20 cellular contexts compared by ENCODE assay signal in the genomic region with DNA sequence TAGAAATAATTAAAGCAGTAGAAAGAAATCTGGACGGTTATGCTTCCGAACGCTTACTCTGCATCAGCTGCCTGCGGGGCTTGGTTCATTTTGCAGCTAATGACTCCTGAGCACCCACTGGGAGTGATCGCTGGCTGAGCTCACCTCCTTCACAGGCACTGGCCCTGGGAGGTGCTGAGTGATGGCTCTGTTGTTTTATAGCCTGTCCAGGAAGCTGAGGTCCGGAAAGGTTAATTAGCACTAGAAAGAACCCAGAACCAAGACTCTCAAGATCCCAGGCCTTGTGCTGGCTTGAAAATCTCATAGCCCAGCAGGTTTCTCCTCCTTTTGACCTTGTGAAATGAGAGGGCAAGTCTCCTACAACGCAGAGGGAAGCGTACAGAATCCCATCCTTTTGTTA.
DNase-seq lines count a peak whose midpoint lies in the region; ATAC-seq and TF ChIP-seq lines count a peak whose summit lies in the region.
"Had no signal": no experiment of that assay in that cellular context is flagged by ENCODE, and none has a peak within 500 bp of the region (broad histone marks: within the 10 kb centered on the region; RNA-seq: fewer than 3 reads in every experiment).

No MANE protein-coding gene starts in this region.

- no peak overlapping the region for H3K27ac ChIP-seq in GM23338 (ENCODE audit: low read depth)
- H3K27ac ChIP-seq: A549; BLaER1 treated with 17β-estradiol and CSF1 and Interleukin-3, amounts not matched to agents 10 nM and 100 nM had no signal

- no peaks in the 10 kb centered on the region for H3F3A ChIP-seq in GM23338 (replicated peaks; ENCODE audit: low read depth)

- H4K20me1 ChIP-seq in GM23338 (replicated peaks; ENCODE audit: insufficient read depth): no peaks in the 10 kb centered on the region
- H4K20me1 ChIP-seq: BLaER1 treated with 17β-estradiol and CSF1 and Interleukin-3, amounts not matched to agents 10 nM and 100 nM had no signal

- H3K9me3 ChIP-seq in NT2/D1 (ENCODE audit: insufficient read depth, low read length): peaks cover 9% of the 10 kb centered on the region; the same call in 1 of the 2 replicates
- H3K9me3 ChIP-seq: A549, BE2C, HAP-1 had no signal

- H3K9ac ChIP-seq in NT2/D1 (ENCODE audit: insufficient read length, low read depth): no peak overlapping the region
- H3K9ac ChIP-seq: BLaER1 treated with 17β-estradiol and CSF1 and Interleukin-3, amounts not matched to agents 10 nM and 100 nM had no signal

- ATAC-seq in GM23338: peak; percentile 82
- ATAC-seq in T-cell (replicated peaks in 1 of 4): no peak
- ATAC-seq: A549 had no signal

- POLR2A ChIA-PET in T-cell (lab: Charles Lee): no interaction called here

- H3K36me3 ChIP-seq in GM23338 (ENCODE audit: insufficient read depth) (no peaks in the 10 kb centered on the region; the same call in 1 of the 2 replicates), NT2/D1 (ENCODE audit: insufficient read depth, insufficient read length, low read length) (no peaks in the 10 kb centered on the region)
- H3K36me3 ChIP-seq: BE2C; BLaER1 treated with 17β-estradiol and CSF1 and Interleukin-3, amounts not matched to agents 10 nM and 100 nM; HAP-1 had no signal

- DNase-seq in GM23338 (ENCODE audit: low spot score) (no peak), NT2/D1 (ENCODE audit: low read depth, low spot score) (peak; percentile 49), left kidney (ENCODE audit: low read depth, low spot score) (peak; percentile 49), T-cell (no peak), NCI-H1048 (lab: John Stamatoyannopoulos, UW) (no peak), NCI-H526 (lab: John Stamatoyannopoulos, UW) (no peak)
- DNase-seq: 8988T; ACHN; AML-193; BE2C; CD4-positive, alpha-beta T cell; CD8-positive, alpha-beta memory T cell; DMS 273 treated with DMSO at 0.1 percent for 48 hours; DMS79; EL; HFFc6 had no signal

- H3K4me1 Mint-ChIP-seq in GM23338: peaks cover 18% of the 10 kb centered on the region
- no peaks in the 10 kb centered on the region for H3K4me1 Mint-ChIP-seq in T-cell
- H3K4me1 Mint-ChIP-seq: CD14-positive monocyte; CD8-positive, alpha-beta memory T cell had no signal

- H3K36me3 Mint-ChIP-seq in GM23338 (ENCODE audit: low read depth) (peaks cover 4% of the 10 kb centered on the region; the same call in 1 of the 3 replicates), T-cell (no peaks in the 10 kb centered on the region)
- H3K36me3 Mint-ChIP-seq: CD14-positive monocyte; CD8-positive, alpha-beta memory T cell had no signal

- H3K4me1 ChIP-seq in GM23338 (ENCODE audit: insufficient read depth) (no peaks in the 10 kb centered on the region), NT2/D1 (ENCODE audit: insufficient read depth, insufficient read length) (peaks cover 3% of the 10 kb centered on the region)
- H3K4me1 ChIP-seq: A549; BE2C; BLaER1 treated with 17β-estradiol and CSF1 and Interleukin-3, amounts not matched to agents 10 nM and 100 nM; HAP-1 had no signal

- H3K9me3 Mint-ChIP-seq in GM23338 (peaks cover 22% of the 10 kb centered on the region), T-cell (peaks cover 0 to 9% (median 0%) of the 10 kb centered on the region in 3 donors)
- H3K9me3 Mint-ChIP-seq: CD4-positive, alpha-beta T cell had no signal

- H3K27me3 Mint-ChIP-seq in GM23338 (ENCODE audit: insufficient read depth, low read depth, poor library complexity) (peaks cover 13% of the 10 kb centered on the region), T-cell (peaks cover 22 to 29% of the 10 kb centered on the region in 2 donors)

- no peaks in the 10 kb centered on the region for H3K79me2 ChIP-seq in GM23338 (replicated peaks; ENCODE audit: insufficient read depth)

- no peak for TF ChIP-seq CTCF in GM23338 (conservative IDR thresholded peaks at IDR 0.05; ENCODE audit: low read depth in 2 of 2)

- H2AFZ ChIP-seq in GM23338: no peak overlapping the region

- H3K4me2 ChIP-seq in GM23338: no peak overlapping the region
- H3K4me2 ChIP-seq: A549; BLaER1 treated with 17β-estradiol and CSF1 and Interleukin-3, amounts not matched to agents 10 nM and 100 nM had no signal

- CTCF ChIA-PET in T-cell (lab: Charles Lee): no interaction called here

- H3K9me2 ChIP-seq in GM23338 (ENCODE audit: insufficient read depth): no peaks in the 10 kb centered on the region

- no peak overlapping the region for H3K27ac Mint-ChIP-seq in GM23338
- H3K27ac Mint-ChIP-seq in T-cell: no peak overlapping the region
- H3K27ac Mint-ChIP-seq: CD14-positive monocyte; CD4-positive, alpha-beta T cell; CD8-positive, alpha-beta memory T cell; HFFc6 had no signal

- H3K4me3 Mint-ChIP-seq in GM23338: no peak overlapping the region
- H3K4me3 Mint-ChIP-seq in T-cell: no peak overlapping the region
- H3K4me3 Mint-ChIP-seq: CD14-positive monocyte; CD4-positive, alpha-beta T cell; CD8-positive, alpha-beta memory T cell; HFFc6 had no signal

- H3K27me3 ChIP-seq in GM23338 (ENCODE audit: insufficient read depth) (no peaks in the 10 kb centered on the region), NT2/D1 (ENCODE audit: insufficient read depth, insufficient read length) (no peaks in the 10 kb centered on the region)
- H3K27me3 ChIP-seq: BE2C; BLaER1 treated with 17β-estradiol and CSF1 and Interleukin-3, amounts not matched to agents 10 nM and 100 nM had no signal

- H3K4me3 ChIP-seq in GM23338 (no peak overlapping the region), NT2/D1 (ENCODE audit: insufficient read length, low read depth) (no peak overlapping the region)
- H3K4me3 ChIP-seq: A549; BLaER1 treated with 17β-estradiol and CSF1 and Interleukin-3, amounts not matched to agents 10 nM and 100 nM; HAP-1 had no signal

TF ChIP-seq in GM23338, 12 proteins besides CTCF, POLR2A, EP300 and RAD21:
- TF ChIP-seq, protein P1, sequence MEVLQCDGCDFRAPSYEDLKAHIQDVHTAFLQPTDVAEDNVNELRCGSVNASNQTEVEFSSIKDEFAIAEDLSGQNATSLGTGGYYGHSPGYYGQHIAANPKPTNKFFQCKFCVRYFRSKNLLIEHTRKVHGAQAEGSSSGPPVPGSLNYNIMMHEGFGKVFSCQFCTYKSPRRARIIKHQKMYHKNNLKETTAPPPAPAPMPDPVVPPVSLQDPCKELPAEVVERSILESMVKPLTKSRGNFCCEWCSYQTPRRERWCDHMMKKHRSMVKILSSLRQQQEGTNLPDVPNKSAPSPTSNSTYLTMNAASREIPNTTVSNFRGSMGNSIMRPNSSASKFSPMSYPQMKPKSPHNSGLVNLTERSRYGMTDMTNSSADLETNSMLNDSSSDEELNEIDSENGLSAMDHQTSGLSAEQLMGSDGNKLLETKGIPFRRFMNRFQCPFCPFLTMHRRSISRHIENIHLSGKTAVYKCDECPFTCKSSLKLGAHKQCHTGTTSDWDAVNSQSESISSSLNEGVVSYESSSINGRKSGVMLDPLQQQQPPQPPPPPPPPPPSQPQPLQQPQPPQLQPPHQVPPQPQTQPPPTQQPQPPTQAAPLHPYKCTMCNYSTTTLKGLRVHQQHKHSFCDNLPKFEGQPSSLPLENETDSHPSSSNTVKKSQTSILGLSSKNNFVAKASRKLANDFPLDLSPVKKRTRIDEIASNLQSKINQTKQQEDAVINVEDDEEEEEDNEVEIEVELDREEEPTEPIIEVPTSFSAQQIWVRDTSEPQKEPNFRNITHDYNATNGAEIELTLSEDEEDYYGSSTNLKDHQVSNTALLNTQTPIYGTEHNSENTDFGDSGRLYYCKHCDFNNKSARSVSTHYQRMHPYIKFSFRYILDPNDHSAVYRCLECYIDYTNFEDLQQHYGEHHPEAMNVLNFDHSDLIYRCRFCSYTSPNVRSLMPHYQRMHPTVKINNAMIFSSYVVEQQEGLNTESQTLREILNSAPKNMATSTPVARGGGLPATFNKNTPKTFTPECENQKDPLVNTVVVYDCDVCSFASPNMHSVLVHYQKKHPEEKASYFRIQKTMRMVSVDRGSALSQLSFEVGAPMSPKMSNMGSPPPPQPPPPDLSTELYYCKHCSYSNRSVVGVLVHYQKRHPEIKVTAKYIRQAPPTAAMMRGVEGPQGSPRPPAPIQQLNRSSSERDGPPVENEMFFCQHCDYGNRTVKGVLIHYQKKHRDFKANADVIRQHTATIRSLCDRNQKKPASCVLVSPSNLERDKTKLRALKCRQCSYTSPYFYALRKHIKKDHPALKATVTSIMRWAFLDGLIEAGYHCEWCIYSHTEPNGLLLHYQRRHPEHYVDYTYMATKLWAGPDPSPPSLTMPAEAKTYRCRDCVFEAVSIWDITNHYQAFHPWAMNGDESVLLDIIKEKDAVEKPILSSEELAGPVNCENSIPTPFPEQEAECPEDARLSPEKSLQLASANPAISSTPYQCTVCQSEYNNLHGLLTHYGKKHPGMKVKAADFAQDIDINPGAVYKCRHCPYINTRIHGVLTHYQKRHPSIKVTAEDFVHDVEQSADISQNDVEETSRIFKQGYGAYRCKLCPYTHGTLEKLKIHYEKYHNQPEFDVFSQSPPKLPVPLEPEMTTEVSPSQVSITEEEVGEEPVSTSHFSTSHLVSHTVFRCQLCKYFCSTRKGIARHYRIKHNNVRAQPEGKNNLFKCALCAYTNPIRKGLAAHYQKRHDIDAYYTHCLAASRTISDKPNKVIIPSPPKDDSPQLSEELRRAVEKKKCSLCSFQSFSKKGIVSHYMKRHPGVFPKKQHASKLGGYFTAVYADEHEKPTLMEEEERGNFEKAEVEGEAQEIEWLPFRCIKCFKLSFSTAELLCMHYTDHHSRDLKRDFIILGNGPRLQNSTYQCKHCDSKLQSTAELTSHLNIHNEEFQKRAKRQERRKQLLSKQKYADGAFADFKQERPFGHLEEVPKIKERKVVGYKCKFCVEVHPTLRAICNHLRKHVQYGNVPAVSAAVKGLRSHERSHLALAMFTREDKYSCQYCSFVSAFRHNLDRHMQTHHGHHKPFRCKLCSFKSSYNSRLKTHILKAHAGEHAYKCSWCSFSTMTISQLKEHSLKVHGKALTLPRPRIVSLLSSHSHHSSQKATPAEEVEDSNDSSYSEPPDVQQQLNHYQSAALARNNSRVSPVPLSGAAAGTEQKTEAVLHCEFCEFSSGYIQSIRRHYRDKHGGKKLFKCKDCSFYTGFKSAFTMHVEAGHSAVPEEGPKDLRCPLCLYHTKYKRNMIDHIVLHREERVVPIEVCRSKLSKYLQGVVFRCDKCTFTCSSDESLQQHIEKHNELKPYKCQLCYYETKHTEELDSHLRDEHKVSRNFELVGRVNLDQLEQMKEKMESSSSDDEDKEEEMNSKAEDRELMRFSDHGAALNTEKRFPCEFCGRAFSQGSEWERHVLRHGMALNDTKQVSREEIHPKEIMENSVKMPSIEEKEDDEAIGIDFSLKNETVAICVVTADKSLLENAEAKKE (CRISPR knock-in tag; IDR thresholded peaks at IDR 0.05): no peak

Comparison
In these comparisons a context has a peak if more than half of its experiments do, and no peak if none do; other contexts are left out.
1. DNase-seq: peak in NT2/D1 (single experiment) and left kidney (single experiment); none in GM23338 (single experiment), T-cell (0 of 34), NCI-H1048 (single experiment) and NCI-H526 (0 of 2).